Comparison of ENCODE assay signal across 18 cellular contexts in genomic region chr5:149382517-149383220, GRCh38. TPM values are rescaled to one million over a fixed set of nuclear protein-coding genes. Genes with fewer than 3 reads are reported as not detected.
DNase-seq lines count a peak whose midpoint lies in the region; ATAC-seq, FAIRE-seq and TF ChIP-seq lines count a peak whose summit lies in the region.
"Had no signal": no experiment of that assay in that cellular context is flagged by ENCODE, and none has a peak within 500 bp of the region (broad histone marks: within the 10 kb centered on the region; RNA-seq: fewer than 3 reads in every experiment).

No MANE protein-coding gene starts in this region.

- WGBS in upper lobe of left lung, 2 donors, result 72 to 88% methylated on average over 10 to 12 of the region's 12 CpGs

- H3K9me3 Mint-ChIP-seq in MCF 10A (ENCODE audit: unreplicated experiment) (no peaks in the 10 kb centered on the region), HFFc6 (no peaks in the 10 kb centered on the region)
- H3K9me3 Mint-ChIP-seq: IgD-negative memory B cell; T-helper 2 cell treated with Interferon-gamma antibody and Interleukin-4, amounts not matched to agents 5 μg/mL and 100 μg/mL, for 36 hours; type B pancreatic cell had no signal

- no peaks in the 10 kb centered on the region for H3K27me3 ChIP-seq in breast epithelium
- no peaks in the 10 kb centered on the region for H3K27me3 ChIP-seq in upper lobe of left lung
- H3K27me3 ChIP-seq: SJCRH30 had no signal

- peak overlapping the region; percentile 62 to 91 for H3K27ac ChIP-seq in breast epithelium
- H3K27ac ChIP-seq in kidney (ENCODE audit: low read depth in 2 of 2, low read length in 2 of 2), result peak overlapping the region; percentile 51 to 84
- H3K27ac ChIP-seq in upper lobe of left lung, result peak overlapping the region; percentile 15 to 74 (median 40)
- H3K27ac ChIP-seq: SJCRH30 had no signal

- H3K36me3 Mint-ChIP-seq in MCF 10A (ENCODE audit: insufficient read depth, unreplicated experiment), result no peaks in the 10 kb centered on the region
- H3K36me3 Mint-ChIP-seq in HFFc6 (ENCODE audit: low read depth), result no peaks in the 10 kb centered on the region
- H3K36me3 Mint-ChIP-seq: IgD-negative memory B cell, type B pancreatic cell had no signal

- H3K9me3 ChIP-seq in breast epithelium, result no peaks in the 10 kb centered on the region
- H3K9me3 ChIP-seq in kidney (ENCODE audit: control insufficient read depth in 1 of 2, low read length in 2 of 2), result no peaks in the 10 kb centered on the region
- H3K9me3 ChIP-seq in upper lobe of left lung, result no peaks in the 10 kb centered on the region
- H3K9me3 ChIP-seq: SJCRH30 had no signal

- H3K36me3 ChIP-seq in breast epithelium (no peaks in the 10 kb centered on the region), kidney (ENCODE audit: control insufficient read depth in 1 of 2, insufficient read depth in 2 of 2, low read length in 2 of 2) (no peaks in the 10 kb centered on the region), upper lobe of left lung (no peaks in the 10 kb centered on the region)
- H3K36me3 ChIP-seq: SJCRH30 had no signal

- intact Hi-C loops in breast epithelium (cut with DNase I; ENCODE audit: low total_unique reads) (loop anchor here (5.0 kb wide), 1 partner anchor 170 kb away; the partner anchor contains the start of gene CSNK1A1), MCF 10A (cut with micrococcal nuclease) (loop anchor here (1.0 to 5.0 kb wide), 4 partner anchors 52 to 445 kb away; no protein-coding TSS in a partner anchor), kidney (cut with DNase I) (no loop called here), posterior vena cava (cut with DNase I) (loop anchor here (5.0 kb wide), 2 partner anchors 35 to 50 kb away; no protein-coding TSS in a partner anchor)

- ATAC-seq in upper lobe of left lung (ENCODE audit: low FRiP score in 2 of 2), result no peak

- no peak for FAIRE-seq in kidney (lab: Jason Lieb, UNC)
- FAIRE-seq: D721Med, G401.6 had no signal

- TF ChIP-seq CTCF in breast epithelium (IDR thresholded peaks at IDR 0.05), result no peak
- no peak for TF ChIP-seq CTCF in MCF 10A (IDR thresholded peaks at IDR 0.05; ENCODE audit: unreplicated experiment)
- no peak for TF ChIP-seq CTCF in kidney (IDR thresholded peaks at IDR 0.05; ENCODE audit: borderline replicate concordance, extremely low read depth, insufficient read depth)
- no peak for TF ChIP-seq CTCF in upper lobe of left lung (IDR thresholded peaks at IDR 0.05)
- TF ChIP-seq CTCF in HFFc6 (IDR thresholded peaks at IDR 0.05), result no peak

- H3K9ac ChIP-seq in kidney (ENCODE audit: low read length in 2 of 2), result peak overlapping the region in 1 of 2 donors; percentile 34

- DNase-seq in breast epithelium (ENCODE audit: low spot score in 2 of 2) (no peak), MCF 10A (ENCODE audit: unreplicated experiment) (no peak), kidney (no peak), posterior vena cava (ENCODE audit: low spot score) (peak; percentile 78), upper lobe of left lung (no peak), amygdala (lab: John Stamatoyannopoulos, UW) (no peak), HFFc6 (no peak)
- DNase-seq in stimulated activated naive CD4-positive, alpha-beta T cell treated with Interleukin-2 at 50 U/mL for 16 hours (lab: John Stamatoyannopoulos, UW), result no peak

- H3K27me3 Mint-ChIP-seq in MCF 10A (ENCODE audit: insufficient read depth, unreplicated experiment), result no peaks in the 10 kb centered on the region
- peaks cover 5% of the 10 kb centered on the region for H3K27me3 Mint-ChIP-seq in HFFc6 (ENCODE audit: insufficient read depth)
- H3K27me3 Mint-ChIP-seq: type B pancreatic cell had no signal

- no peak for TF ChIP-seq POLR2A in breast epithelium (IDR thresholded peaks at IDR 0.05)
- TF ChIP-seq POLR2A in upper lobe of left lung (IDR thresholded peaks at IDR 0.05), result no peak

- CTCF ChIA-PET in MCF 10A (lab: Yijun Ruan, JAX), result interaction anchor here (0.5 to 27.0 kb wide), 52 partner anchors 8 to 242 kb away, joined by 3 to 662 read pairs (median 6); partner anchors contain the start of gene CSNK1A1

- H3K4me1 ChIP-seq in breast epithelium (peaks cover 0 to 8% of the 10 kb centered on the region in 2 donors), kidney (ENCODE audit: control insufficient read depth in 1 of 2, insufficient read depth in 1 of 2, low read depth in 1 of 2, low read length in 2 of 2) (peaks cover 9 to 10% of the 10 kb centered on the region in 2 donors), upper lobe of left lung (peaks cover 20 to 49% (median 32%) of the 10 kb centered on the region in 4 donors)

- BruUV-seq in MCF 10A (replicated peaks; lab: Mats Ljungman, UMichigan), result no TSS peak

- POLR2A ChIA-PET in MCF 10A (lab: Yijun Ruan, JAX), result interaction anchor here (0.7 to 2.2 kb wide), 4 partner anchors 52 to 180 kb away, joined by 4 to 12 read pairs (median 4); no protein-coding TSS in a partner anchor

- no peak for TF ChIP-seq EP300 in upper lobe of left lung (IDR thresholded peaks at IDR 0.05)

- H3K27ac Mint-ChIP-seq in MCF 10A (ENCODE audit: low read depth, unreplicated experiment) (no peak overlapping the region), HFFc6 (no peak overlapping the region)
- H3K27ac Mint-ChIP-seq: T-helper 2 cell treated with Interferon-gamma antibody and Interleukin-4, amounts not matched to agents 5 μg/mL and 100 μg/mL, for 36 hours had no signal

- H3K4me1 Mint-ChIP-seq in MCF 10A (ENCODE audit: insufficient read depth, unreplicated experiment) (no peaks in the 10 kb centered on the region), HFFc6 (ENCODE audit: low read depth) (peaks cover 30% of the 10 kb centered on the region)

- H3K4me3 ChIP-seq in breast epithelium (no peak overlapping the region), kidney (ENCODE audit: low read length in 2 of 2) (no peak overlapping the region), upper lobe of left lung (no peak overlapping the region)
- H3K4me3 ChIP-seq: SJCRH30 had no signal

- no peak overlapping the region for H3K4me3 Mint-ChIP-seq in MCF 10A (ENCODE audit: unreplicated experiment)
- no peak overlapping the region for H3K4me3 Mint-ChIP-seq in HFFc6
- H3K4me3 Mint-ChIP-seq: IgD-negative memory B cell; T-helper 2 cell treated with Interferon-gamma antibody and Interleukin-4, amounts not matched to agents 5 μg/mL and 100 μg/mL, for 36 hours had no signal

RNA-seq across cellular contexts. Expression of gene IL17B, which starts 3.6 kb away (rescaled TPM):
- total RNA-seq in breast epithelium, result 1 to 10 TPM in 2 of 3 donors, under 1 TPM in 1; 0.64 to 5.6 (median 5.4) TPM
- not detected in 2 replicates for total RNA-seq in MCF 10A (2022)
- total RNA-seq in kidney, result 1.4 TPM
- polyA plus RNA-seq in kidney (ENCODE audit: insufficient read depth, low read depth, low replicate concordance), result 4.7 TPM
- total RNA-seq in posterior vena cava, result 10 to 100 TPM in 1 of 2 donors, 1 to 10 TPM in 1; 8.5 to 15.2 TPM
- total RNA-seq in upper lobe of left lung, result 1 to 10 TPM in 1 of 6 donors, not detected in 5; 2.4 TPM
- under 1 TPM; 0.50 to 0.85 (median 0.76) TPM for total RNA-seq in HFFc6 (2021; fragmentation: NEBNext Ultra II Directional; extraction: Animal tissue kit (Norgen Biotek cat#: 25700))
- total RNA-seq: activated CD8-positive, alpha-beta memory T cell treated with anti-CD3 and anti-CD28 coated beads for 36 hours; cerebellum; mesenteric fat pad; NCI-H460 had no signal
- polyA plus RNA-seq: IgD-negative memory B cell had no signal

RNA-seq across cellular contexts. Expression of gene PCYOX1L, which starts 24.8 kb away (rescaled TPM):
- total RNA-seq in breast epithelium (1 to 10 TPM; 3.2 to 6.6 (median 5.2) TPM), MCF 10A (2022) (7.7 and 8.0 TPM in 2 replicates), kidney (7.2 TPM), posterior vena cava (1 to 10 TPM; 3.1 to 5.6 TPM), upper lobe of left lung (10 to 100 TPM in 1 of 6 donors, 1 to 10 TPM in 5; 3.2 to 10.1 (median 5.0) TPM)
- polyA plus RNA-seq in kidney (ENCODE audit: insufficient read depth, low read depth, low replicate concordance), result 9.0 TPM
- total RNA-seq in HFFc6 (2021; fragmentation: NEBNext Ultra II Directional; extraction: Animal tissue kit (Norgen Biotek cat#: 25700)), result 10 to 100 TPM in 5 of 6 experiments, 1 to 10 TPM in 1; 9.8 to 13.5 (median 11.0) TPM

RNA-seq across cellular contexts. Expression of gene GRPEL2, which starts 37.4 kb away (rescaled TPM):
- total RNA-seq in breast epithelium (10 to 100 TPM; 14.4 to 17.1 (median 16.5) TPM), MCF 10A (2022) (69.5 and 86.6 TPM in 2 replicates), kidney (16.9 TPM), posterior vena cava (10 to 100 TPM; 13.1 to 16.0 TPM), upper lobe of left lung (10 to 100 TPM in 4 of 6 donors, 1 to 10 TPM in 2; 7.3 to 22.1 (median 12.9) TPM)
- 7.6 TPM for polyA plus RNA-seq in kidney (ENCODE audit: insufficient read depth, low read depth, low replicate concordance)
- 10 to 100 TPM; 15.6 to 18.9 (median 17.5) TPM for total RNA-seq in HFFc6 (2021; fragmentation: NEBNext Ultra II Directional; extraction: Animal tissue kit (Norgen Biotek cat#: 25700))
